ENCODE assay signal across 1 cellular context in genomic region chr11:32583451-32584271, GRCh38.
TF ChIP-seq lines count a peak whose summit lies in the region.

Gene EIF3M (plus strand): TSS chr11:32583831. CDS start chr11:32583888, 57 bp downstream.

TF ChIP-seq in GM23338, 12 proteins besides CTCF, POLR2A, EP300 and RAD21 (continued from another document):
- TF ChIP-seq ZNF462 (CRISPR knock-in tag; IDR thresholded peaks at IDR 0.05) = no peak
- peak; percentile 62 for TF ChIP-seq CREB1 (CRISPR knock-in tag; IDR thresholded peaks at IDR 0.05; ENCODE audit: low read depth)
- TF ChIP-seq ZNF331 (CRISPR knock-in tag; IDR thresholded peaks at IDR 0.05; ENCODE audit: low read depth) = no peak
- TF ChIP-seq REST (IDR thresholded peaks at IDR 0.05; ENCODE audit: unreplicated experiment) = no peak
- TF ChIP-seq EZH2phosphoT487 (IDR thresholded peaks at IDR 0.05; ENCODE audit: unreplicated experiment) = no peak
- TF ChIP-seq POLR2AphosphoS5 (IDR thresholded peaks at IDR 0.05; ENCODE audit: low read depth) = peak; percentile 92
- TF ChIP-seq NANOG (IDR thresholded peaks at IDR 0.05; ENCODE audit: borderline replicate concordance) = no peak
- TF ChIP-seq ZNF114 (CRISPR knock-in tag; IDR thresholded peaks at IDR 0.05) = no peak
